10 cellular contexts compared by ENCODE assay signal in the genomic region with DNA sequence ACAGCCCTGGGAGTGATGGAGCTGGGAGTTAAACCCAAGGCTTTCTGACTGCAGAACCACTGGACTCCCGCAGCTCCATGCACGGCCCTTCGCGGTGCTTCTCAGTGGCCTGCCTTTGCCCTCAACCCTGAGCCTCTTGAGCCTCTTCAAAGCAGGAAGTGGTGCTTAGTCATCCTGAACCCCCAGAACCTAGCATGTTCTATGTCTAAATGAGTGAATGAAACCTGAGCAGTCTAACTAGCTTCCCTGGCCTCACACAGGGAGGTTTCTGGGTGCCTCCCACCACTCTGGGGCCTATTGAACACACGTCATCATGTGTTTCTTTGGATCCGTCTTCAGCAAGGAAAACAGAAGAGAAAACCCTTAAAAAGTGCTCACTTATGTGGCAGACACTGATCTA.
A peak's percentile ranks its signal among the peaks of the same experiment; 100 is the strongest.
DNase-seq lines count a peak whose midpoint lies in the region; ATAC-seq, FAIRE-seq and TF ChIP-seq lines count a peak whose summit lies in the region.
"Had no signal": no experiment of that assay in that cellular context is flagged by ENCODE, and none has a peak within 500 bp of the region (broad histone marks: within the 10 kb centered on the region; RNA-seq: fewer than 3 reads in every experiment).

No MANE protein-coding gene starts in this region.

- no peak overlapping the region for H3K14ac ChIP-seq in H1 (ENCODE audit: insufficient read length)

- FAIRE-seq in H1 (lab: Jason Lieb, UNC): no peak

- POLR2A ChIA-PET in H1 (lab: Charles Lee; ENCODE audit: partially characterized antibody): interaction anchor here (0.7 to 1.0 kb wide), 2 partner anchors 15 to 112 kb away, joined by 3 read pairs; no protein-coding TSS in a partner anchor

- H3K18ac ChIP-seq in H1 (ENCODE audit: extremely low read depth, low read length): no peak overlapping the region

- no peak overlapping the region for H4K5ac ChIP-seq in H1 (ENCODE audit: insufficient read length, low read depth, low read length)

- intact Hi-C loops in spleen (cut with DNase I; ENCODE audit: low total_unique reads): no loop called here

- H3K56ac ChIP-seq in H1 (replicated peaks; ENCODE audit: insufficient read length, low read depth, low read length): no peak overlapping the region

- no peaks in the 10 kb centered on the region for H3K79me2 ChIP-seq in H1 (ENCODE audit: control insufficient read depth in 1 of 2, insufficient read depth in 2 of 2, low read length in 2 of 2)

- TF ChIP-seq CTCF in H1 (IDR thresholded peaks at IDR 0.05; ENCODE audit: control extremely low read depth in 1 of 3, insufficient read depth in 1 of 3, low read depth in 1 of 3, low read length in 3 of 3): no peak
- no peak for TF ChIP-seq CTCF in spleen (IDR thresholded peaks at IDR 0.05 in 8 of 11, conservative IDR thresholded peaks at IDR 0.05 in 3 of 11)
- TF ChIP-seq CTCF in HFFc6 (IDR thresholded peaks at IDR 0.05): no peak

- no peak overlapping the region for H3K9ac ChIP-seq in H1 (replicated peaks in 1 of 4; ENCODE audit: extremely low read depth in 1 of 4, low read depth in 3 of 4, low read length in 3 of 4)

- no peak overlapping the region for H2AFZ ChIP-seq in H1 (ENCODE audit: low read length)

- TF ChIP-seq POLR2A in H1 (IDR thresholded peaks at IDR 0.05; ENCODE audit: control extremely low read depth in 1 of 2, low read depth in 2 of 2, low read length in 2 of 2) (no peak), spleen (IDR thresholded peaks at IDR 0.05) (no peak)

- H4K20me1 ChIP-seq in H1 (replicated peaks in 1 of 2; ENCODE audit: control insufficient read depth in 1 of 2, insufficient read depth in 2 of 2, low read length in 2 of 2): no peaks in the 10 kb centered on the region

- ATAC-seq in GM18519 (IDR thresholded peaks at IDR 0.05; ENCODE audit: low FRiP score, unreplicated experiment) (peak; percentile 94), GM21360 (IDR thresholded peaks at IDR 0.05; ENCODE audit: unreplicated experiment) (peak; percentile 96), HG03196 (IDR thresholded peaks at IDR 0.05; ENCODE audit: unreplicated experiment) (peak; percentile 94)

- H3K4me3 Mint-ChIP-seq in HFFc6: no peak overlapping the region

- H3K36me3 Mint-ChIP-seq in HFFc6 (ENCODE audit: low read depth): no peaks in the 10 kb centered on the region

- H2BK15ac ChIP-seq in H1 (ENCODE audit: low read length): 0 out of 2 replicates have a peak overlapping the region, but pooled peaks have one; percentile 33

- no peaks in the 10 kb centered on the region for H3K4me1 Mint-ChIP-seq in HFFc6 (ENCODE audit: low read depth)

- no peak overlapping the region for H4K91ac ChIP-seq in H1 (replicated peaks; ENCODE audit: insufficient read length, low read length)

- TF ChIP-seq RAD21 in H1 (IDR thresholded peaks at IDR 0.05 in 1 of 2, conservative IDR thresholded peaks at IDR 0.05 in 1 of 2; ENCODE audit: low read depth in 2 of 2, low read length in 2 of 2): no peak

- no peak overlapping the region for H2BK20ac ChIP-seq in H1 (ENCODE audit: low read length)

- no peak overlapping the region for H3K4me2 ChIP-seq in H1 (ENCODE audit: insufficient read depth in 1 of 2, low read depth in 2 of 2, low read length in 2 of 2)

- peaks cover 10% of the 10 kb centered on the region; the same call in 1 of the 2 replicates for H3K9me3 Mint-ChIP-seq in HFFc6

- no peak overlapping the region for H3K4me3 ChIP-seq in H1 (ENCODE audit: extremely low read depth in 1 of 4, insufficient read depth in 2 of 4, low read depth in 3 of 4, low read length in 4 of 4)
- H3K4me3 ChIP-seq in spleen: no peak overlapping the region

- H4K8ac ChIP-seq in H1 (ENCODE audit: extremely low read depth, insufficient read depth, low read length): no peak overlapping the region

- no peak overlapping the region for H2BK12ac ChIP-seq in H1 (ENCODE audit: low read depth, low read length)

- H3K27me3 Mint-ChIP-seq in HFFc6 (ENCODE audit: insufficient read depth): peaks cover 4% of the 10 kb centered on the region

- H2AK5ac ChIP-seq in H1 (ENCODE audit: low read depth, low read length): no peak overlapping the region

- 91% methylated on average over 6 of the region's 6 CpGs; no CpG with 5 or more reads in 1 of the 2 experiments for WGBS in H1 (ENCODE audit: extremely low coverage in 1 of 2, insufficient coverage in 1 of 2, insufficient read length in 1 of 2, insufficient replicate concordance in 2 of 2, low coverage in 1 of 2, low lambda C conversion rate in 2 of 2, missing lambda C conversion rate in 1 of 2), 2 experiments
- WGBS in spleen, 5 donors: 29 to 47% (median 34%) methylated on average over 5 to 6 of the region's 6 CpGs

- no peak overlapping the region for H3K27ac Mint-ChIP-seq in HFFc6

- H3K27ac ChIP-seq in H1 (ENCODE audit: low read depth, low read length): no peak overlapping the region
- H3K27ac ChIP-seq in spleen: no peak overlapping the region

- H3K23ac ChIP-seq in H1 (ENCODE audit: insufficient read length): no peak overlapping the region

- H3K79me1 ChIP-seq in H1 (ENCODE audit: low read depth, low read length): no peaks in the 10 kb centered on the region

- CTCF ChIA-PET in H1 (lab: Charles Lee; ENCODE audit: partially characterized antibody): interaction anchor here (1.2 to 2.0 kb wide), 3 partner anchors 11 to 23 kb away, joined by 3 to 7 read pairs (median 6); no protein-coding TSS in a partner anchor

- no peak for DNase-seq in H1 (ENCODE audit: low read depth in 1 of 2, low spot score in 2 of 2)
- DNase-seq in spleen: no peak
- DNase-seq in NK-92 (lab: John Stamatoyannopoulos, UW; ENCODE audit: unreplicated experiment): no peak
- DNase-seq in SHP77 treated with DMSO at 0.1 percent for 48 hours (lab: John Stamatoyannopoulos, UW): no peak
- no peak for DNase-seq in HFFc6
- DNase-seq: activated gamma-delta T cell treated with Interleukin-2 at 50 U/mL for 16 hours, NCI-H446 treated with DMSO at 0.1 percent for 48 hours had no signal

- H3K23me2 ChIP-seq in H1 (ENCODE audit: low read depth, low read length): peaks cover 3% of the 10 kb centered on the region; the same call in 1 of the 2 replicates

- H3K27me3 ChIP-seq in H1 (replicated peaks in 1 of 4; ENCODE audit: control insufficient read depth in 3 of 4, extremely low read depth in 1 of 4, insufficient read depth in 3 of 4, low read length in 3 of 4) (no peaks in the 10 kb centered on the region), spleen (replicated peaks in 1 of 7) (peaks cover 0 to 10% (median 0%) of the 10 kb centered on the region in 7 donors)

- H2BK120ac ChIP-seq in H1 (replicated peaks; ENCODE audit: low read depth, low read length): no peak overlapping the region

- H3K36me3 ChIP-seq in H1 (ENCODE audit: control insufficient read depth in 2 of 4, insufficient read depth in 4 of 4, low read length in 3 of 4) (no peaks in the 10 kb centered on the region), spleen (no peaks in the 10 kb centered on the region)

- no peak for TF ChIP-seq EP300 in H1 (IDR thresholded peaks at IDR 0.05; ENCODE audit: borderline replicate concordance in 1 of 2, low read depth in 2 of 2, low read length in 2 of 2)

- peaks cover 0 to 6% (median 4%) of the 10 kb centered on the region in 4 experiments; a peak in 5 of 7 replicates for H3K4me1 ChIP-seq in H1 (replicated peaks in 1 of 4; ENCODE audit: control insufficient read depth in 3 of 4, insufficient read depth in 4 of 4, low read length in 3 of 4)
- peaks cover 0 to 17% (median 8%) of the 10 kb centered on the region in 6 donors for H3K4me1 ChIP-seq in spleen

- no peak overlapping the region for H2BK5ac ChIP-seq in H1 (ENCODE audit: low read depth, low read length)

- no peak overlapping the region for H3K4ac ChIP-seq in H1 (replicated peaks; ENCODE audit: insufficient read length, low read depth, low read length)

- H3K9me3 ChIP-seq in H1 (ENCODE audit: insufficient read depth in 2 of 2, low read depth in 1 of 2, low read length in 1 of 2): no peaks in the 10 kb centered on the region
- H3K9me3 ChIP-seq in spleen: no peaks in the 10 kb centered on the region

TF ChIP-seq in H1, 55 proteins besides CTCF, POLR2A, EP300 and RAD21:
- TF ChIP-seq TBP (IDR thresholded peaks at IDR 0.05; ENCODE audit: low read depth, low read length) (no peak), ASH2L (IDR thresholded peaks at IDR 0.05; ENCODE audit: low read length) (no peak), EZH2 (IDR thresholded peaks at IDR 0.05; ENCODE audit: low read depth, low read length, severe bottlenecking) (no peak)
- TF ChIP-seq, protein P1, sequence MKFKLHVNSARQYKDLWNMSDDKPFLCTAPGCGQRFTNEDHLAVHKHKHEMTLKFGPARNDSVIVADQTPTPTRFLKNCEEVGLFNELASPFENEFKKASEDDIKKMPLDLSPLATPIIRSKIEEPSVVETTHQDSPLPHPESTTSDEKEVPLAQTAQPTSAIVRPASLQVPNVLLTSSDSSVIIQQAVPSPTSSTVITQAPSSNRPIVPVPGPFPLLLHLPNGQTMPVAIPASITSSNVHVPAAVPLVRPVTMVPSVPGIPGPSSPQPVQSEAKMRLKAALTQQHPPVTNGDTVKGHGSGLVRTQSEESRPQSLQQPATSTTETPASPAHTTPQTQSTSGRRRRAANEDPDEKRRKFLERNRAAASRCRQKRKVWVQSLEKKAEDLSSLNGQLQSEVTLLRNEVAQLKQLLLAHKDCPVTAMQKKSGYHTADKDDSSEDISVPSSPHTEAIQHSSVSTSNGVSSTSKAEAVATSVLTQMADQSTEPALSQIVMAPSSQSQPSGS (IDR thresholded peaks at IDR 0.05; ENCODE audit: low read length): no peak
TF ChIP-seq in H1: peak in this region for 0.
